ENCODE assay signal across 29 cellular contexts in genomic region chr4:183344523-183345255, GRCh38. TPM values are rescaled to one million over a fixed set of nuclear protein-coding genes. Genes with fewer than 3 reads are reported as not detected.
A peak's percentile ranks its signal among the peaks of the same experiment; 100 is the strongest.
DNase-seq lines count a peak whose midpoint lies in the region; ATAC-seq, FAIRE-seq and TF ChIP-seq lines count a peak whose summit lies in the region.
"Had no signal": no experiment of that assay in that cellular context is flagged by ENCODE, and none has a peak within 500 bp of the region (broad histone marks: within the 10 kb centered on the region; RNA-seq: fewer than 3 reads in every experiment).

No MANE protein-coding gene starts in this region.

- FAIRE-seq in K562 (lab: Jason Lieb, UNC): no peak
- FAIRE-seq in kidney (lab: Jason Lieb, UNC): no peak
- FAIRE-seq: GM18507, HTR-8/SVneo had no signal

- in situ Hi-C loops in K562 (cut with MboI): no loop called here

- 78% methylated on average over 14 of the region's 15 CpGs for WGBS in K562 (ENCODE audit: insufficient coverage, low coverage, missing lambda C conversion rate)

- no peaks in the 10 kb centered on the region for H3K79me2 ChIP-seq in K562 (ENCODE audit: control insufficient read depth, insufficient read depth, low read length)

- H3K4me1 Mint-ChIP-seq in nephron progenitor cell (peaks cover 15% of the 10 kb centered on the region), HFFc6 (ENCODE audit: low read depth) (peaks cover 32% of the 10 kb centered on the region)
- H3K4me1 Mint-ChIP-seq in CD8-positive, alpha-beta memory T cell: peaks cover 2 to 12% (median 4%) of the 10 kb centered on the region in 3 donors

- CTCF ChIA-PET in K562 (lab: Yijun Ruan, JAX; ENCODE audit: low intra/inter-chr PET ratio): no interaction called here
- CTCF ChIA-PET in CD8-positive, alpha-beta memory T cell (lab: Charles Lee): no interaction called here

- H4K20me1 ChIP-seq in BLaER1: no peaks in the 10 kb centered on the region
- H4K20me1 ChIP-seq in K562 (replicated peaks; ENCODE audit: control insufficient read depth, insufficient read depth, low read length): no peaks in the 10 kb centered on the region

- H3K9me3 ChIP-seq in BLaER1 (no peaks in the 10 kb centered on the region), K562 (replicated peaks; ENCODE audit: control insufficient read depth, insufficient read depth, low read depth, low read length) (no peaks in the 10 kb centered on the region), kidney (ENCODE audit: control insufficient read depth in 1 of 2, low read length in 2 of 2) (no peaks in the 10 kb centered on the region)
- no peaks in the 10 kb centered on the region for H3K9me3 ChIP-seq in CD8-positive, alpha-beta memory T cell (ENCODE audit: low read length)
- H3K9me3 ChIP-seq: SJSA1 had no signal

- TF ChIP-seq CTCF in K562 (IDR thresholded peaks at IDR 0.05 in 2 of 3, conservative IDR thresholded peaks at IDR 0.05 in 1 of 3; ENCODE audit: insufficient read depth in 2 of 3, low read depth in 1 of 3, low read length in 3 of 3): no peak
- no peak for TF ChIP-seq CTCF in kidney (IDR thresholded peaks at IDR 0.05; ENCODE audit: borderline replicate concordance, extremely low read depth, insufficient read depth)
- no peak for TF ChIP-seq CTCF in nephron progenitor cell (IDR thresholded peaks at IDR 0.05)
- TF ChIP-seq CTCF in HFFc6 (IDR thresholded peaks at IDR 0.05): no peak

- ATAC-seq in K562: no peak
- ATAC-seq: PC-3 had no signal

- H3K36me3 ChIP-seq in BLaER1 (no peaks in the 10 kb centered on the region), K562 (ENCODE audit: control insufficient read depth, insufficient read depth, low read length) (no peaks in the 10 kb centered on the region), kidney (ENCODE audit: control insufficient read depth in 1 of 2, insufficient read depth in 2 of 2, low read length in 2 of 2) (no peaks in the 10 kb centered on the region)
- H3K36me3 ChIP-seq in CD8-positive, alpha-beta memory T cell (ENCODE audit: insufficient read depth, low read length): no peaks in the 10 kb centered on the region
- H3K36me3 ChIP-seq: SJSA1 had no signal

- no peak for TF ChIP-seq POLR2A in K562 (conservative IDR thresholded peaks at IDR 0.05)

- H3K4me2 ChIP-seq in BLaER1 (peak overlapping the region; percentile 92), K562 (ENCODE audit: insufficient read depth, low read length) (no peak overlapping the region)
- H3K4me2 ChIP-seq: KMS-11 had no signal

- POLR2A ChIA-PET in K562 (lab: Yijun Ruan, JAX): no interaction called here
- POLR2A ChIA-PET in CD8-positive, alpha-beta memory T cell (lab: Charles Lee): no interaction called here

- no peak overlapping the region for H3K9ac ChIP-seq in BLaER1
- no peak overlapping the region for H3K9ac ChIP-seq in K562 (ENCODE audit: insufficient read depth in 1 of 2, low read depth in 2 of 2, low read length in 2 of 2)
- H3K9ac ChIP-seq in kidney (ENCODE audit: low read length in 2 of 2): no peak overlapping the region
- H3K9ac ChIP-seq: KMS-11 had no signal

- H3K27me3 Mint-ChIP-seq in nephron progenitor cell (ENCODE audit: low read depth, poor library complexity) (peaks cover 12% of the 10 kb centered on the region), HFFc6 (ENCODE audit: insufficient read depth) (peaks cover 5% of the 10 kb centered on the region)
- H3K27me3 Mint-ChIP-seq in CD8-positive, alpha-beta memory T cell: peaks cover 13 to 40% of the 10 kb centered on the region in 2 donors

- H3K4me3 Mint-ChIP-seq in nephron progenitor cell (no peak overlapping the region), HFFc6 (no peak overlapping the region)
- H3K4me3 Mint-ChIP-seq in CD8-positive, alpha-beta memory T cell: no peak overlapping the region
- H3K4me3 Mint-ChIP-seq: CD4-positive, alpha-beta T cell had no signal

- H3K4me3 ChIP-seq in BLaER1: no peak overlapping the region
- H3K4me3 ChIP-seq in K562: no peak overlapping the region
- no peak overlapping the region for H3K4me3 ChIP-seq in kidney (ENCODE audit: low read length in 2 of 2)
- H3K4me3 ChIP-seq in CD8-positive, alpha-beta memory T cell (ENCODE audit: low read length): no peak overlapping the region
- H3K4me3 ChIP-seq: SJSA1 had no signal

- DNase-seq in K562 (ENCODE audit: extremely low read depth in 1 of 4, low spot score in 3 of 4) (no peak), kidney (peak; percentile 40), nephron progenitor cell (no peak), HFFc6 (no peak), NCI-H1436 (lab: John Stamatoyannopoulos, UW) (no peak), NCI-H345 treated with DMSO at 0.1 percent for 48 hours (lab: John Stamatoyannopoulos, UW; ENCODE audit: unreplicated experiment) (no peak)
- DNase-seq in CD8-positive, alpha-beta memory T cell: no peak
- DNase-seq: CD4-positive, alpha-beta T cell; COR-L47; DMS53; H7; NCI-H1048; NCI-H187; NCI-H2081 treated with DMSO at 0.1 percent for 48 hours; NCI-H2171; NCI-H226; NCI-H524; NCI-H748 treated with DMSO at 0.1 percent for 48 hours; NK-92 treated with Interleukin-12 subunit alpha and Interleukin-12 subunit beta, amount 100 ng/mL, for 24 hours; PC-3 had no signal

- H3K36me3 Mint-ChIP-seq in nephron progenitor cell (ENCODE audit: low read depth): no peaks in the 10 kb centered on the region
- peaks cover 7% of the 10 kb centered on the region for H3K36me3 Mint-ChIP-seq in HFFc6 (ENCODE audit: low read depth)
- H3K36me3 Mint-ChIP-seq in CD8-positive, alpha-beta memory T cell: peaks cover 0 to 2% (median 0%) of the 10 kb centered on the region in 3 donors

- H3K27ac ChIP-seq in BLaER1 (peak overlapping the region; percentile 30; the same call in 1 of the 2 replicates), K562 (ENCODE audit: extremely low read depth, low read depth, low read length) (no peak overlapping the region), kidney (ENCODE audit: low read depth in 2 of 2, low read length in 2 of 2) (no peak overlapping the region)
- no peak overlapping the region for H3K27ac ChIP-seq in CD8-positive, alpha-beta memory T cell (ENCODE audit: low read depth, low read length)
- H3K27ac ChIP-seq: KMS-11, SJSA1 had no signal

- H3K4me1 ChIP-seq in BLaER1: peaks cover 40% of the 10 kb centered on the region
- H3K4me1 ChIP-seq in K562 (replicated peaks in 1 of 2; ENCODE audit: control insufficient read depth in 2 of 2, insufficient read depth in 2 of 2, low read length in 2 of 2): peaks cover 15 to 18% of the 10 kb centered on the region in 2 experiments
- peaks cover 0 to 4% of the 10 kb centered on the region in 2 donors for H3K4me1 ChIP-seq in kidney (ENCODE audit: control insufficient read depth in 1 of 2, insufficient read depth in 1 of 2, low read depth in 1 of 2, low read length in 2 of 2)
- no peaks in the 10 kb centered on the region for H3K4me1 ChIP-seq in CD8-positive, alpha-beta memory T cell (ENCODE audit: insufficient read depth, low read length)

- H3K27me3 ChIP-seq in BLaER1 (no peaks in the 10 kb centered on the region), K562 (ENCODE audit: control insufficient read depth in 2 of 2, insufficient read depth in 2 of 2, low read length in 2 of 2) (no peaks in the 10 kb centered on the region)
- H3K27me3 ChIP-seq in CD8-positive, alpha-beta memory T cell (ENCODE audit: insufficient read depth, low read length, poor library complexity, severe bottlenecking): peaks cover 7% of the 10 kb centered on the region
- H3K27me3 ChIP-seq: SJSA1 had no signal

- TF ChIP-seq RAD21 in K562 (CRISPR knock-in tag; conservative IDR thresholded peaks at IDR 0.05 in 1 of 2, IDR thresholded peaks at IDR 0.05 in 1 of 2): no peak

- H3K9me3 Mint-ChIP-seq in nephron progenitor cell (no peaks in the 10 kb centered on the region), HFFc6 (no peaks in the 10 kb centered on the region)
- H3K9me3 Mint-ChIP-seq in CD8-positive, alpha-beta memory T cell: peaks cover 0 to 2% (median 0%) of the 10 kb centered on the region in 5 donors
- H3K9me3 Mint-ChIP-seq: CD4-positive, alpha-beta T cell had no signal

- no TSS peak for BruUV-seq in K562 (replicated peaks; lab: Mats Ljungman, UMichigan)

- intact Hi-C loops in K562 (cut with micrococcal nuclease) (no loop called here), kidney (cut with DNase I) (no loop called here)

- H2AFZ ChIP-seq in K562 (ENCODE audit: low read depth, low read length): peak overlapping the region; percentile 29; the same call in 1 of the 2 replicates

- H3K27ac Mint-ChIP-seq in nephron progenitor cell (peak overlapping the region; percentile 81), HFFc6 (no peak overlapping the region)
- peak overlapping the region in 1 of 8 donors; percentile 69 for H3K27ac Mint-ChIP-seq in CD8-positive, alpha-beta memory T cell
- H3K27ac Mint-ChIP-seq: CD4-positive, alpha-beta T cell had no signal

- no peak for TF ChIP-seq EP300 in K562 (IDR thresholded peaks at IDR 0.05; ENCODE audit: low read length)

- H3K9me1 ChIP-seq in K562 (ENCODE audit: control insufficient read depth, insufficient read depth, low read length): no peaks in the 10 kb centered on the region

RNA-seq across cellular contexts. Expression of gene CLDN24, which starts 22.5 kb away (rescaled TPM):
- not detected in 2 replicates for total RNA-seq in K562 (2011; cell fraction: chromatin; rRNA removed; ENCODE audit: low replicate concordance)
- not detected in 2 replicates for total RNA-seq in K562 (2011; cell fraction: nucleolus; rRNA removed)
- total RNA-seq in K562 (2011; cell fraction: nucleoplasm; rRNA removed): not detected in 2 replicates
- total RNA-seq in K562 (2014; rRNA removed) (not detected in 2 replicates), K562 (2014; rRNA removed; fragmentation: Illumina TruSeq; extraction: Trizol) (not detected in 2 replicates), K562 (2015; rRNA removed; fragmentation: Illumina TruSeq; extraction: Trizol) (not detected in 2 replicates), K562 (2021) (not detected in 2 replicates), kidney (not detected)
- polyA plus RNA-seq in K562 (2011; rRNA removed) (not detected in 2 replicates), K562 (2014; fragmentation: Illumina TruSeq; extraction: Trizol) (not detected in 2 replicates), K562 (2014; fragmentation: Nextera tagmentation; extraction: Ambion mirVana) (not detected), K562 (2014; rRNA removed) (not detected in 2 replicates), kidney (ENCODE audit: insufficient read depth, low read depth, low replicate concordance) (not detected)
- polyA plus RNA-seq in K562 (2011; cell fraction: cytosol; rRNA removed): not detected in 2 replicates
- not detected in 2 replicates for polyA plus RNA-seq in K562 (2011; cell fraction: nucleus; rRNA removed)
- polyA plus RNA-seq in K562 (2012): not detected in 2 replicates
- not detected in 2 replicates for polyA minus RNA-seq in K562 (2011; rRNA and poly(A)+ RNA removed)
- not detected in 2 replicates for polyA minus RNA-seq in K562 (2011; cell fraction: cytosol; rRNA and poly(A)+ RNA removed)
- not detected in 2 replicates for polyA minus RNA-seq in K562 (2011; cell fraction: nucleus; rRNA and poly(A)+ RNA removed)
- total RNA-seq in HFFc6 (2021; fragmentation: NEBNext Ultra II Directional; extraction: Animal tissue kit (Norgen Biotek cat#: 25700)): not detected
- total RNA-seq in CD8-positive, alpha-beta memory T cell: not detected
- not detected for polyA plus RNA-seq in CD8-positive, alpha-beta memory T cell
- total RNA-seq: A172; CD4-positive, alpha-beta T cell; Daoy; G401; H7; PC-3; SJSA1 had no signal
- polyA plus RNA-seq: BJ had no signal

RNA-seq across cellular contexts. Expression of gene CLDN22, which starts 24.6 kb away (rescaled TPM):
- not detected in 2 replicates for total RNA-seq in K562 (2011; cell fraction: chromatin; rRNA removed; ENCODE audit: low replicate concordance)
- not detected in 2 replicates for total RNA-seq in K562 (2011; cell fraction: nucleolus; rRNA removed)
- not detected in 2 replicates for total RNA-seq in K562 (2011; cell fraction: nucleoplasm; rRNA removed)
- total RNA-seq in K562 (2014; rRNA removed) (not detected in 2 replicates), K562 (2014; rRNA removed; fragmentation: Illumina TruSeq; extraction: Trizol) (not detected in 2 replicates), K562 (2015; rRNA removed; fragmentation: Illumina TruSeq; extraction: Trizol) (not detected in 2 replicates), K562 (2021) (not detected in 2 replicates), kidney (not detected)
- polyA plus RNA-seq in K562 (2011; rRNA removed) (not detected in 2 replicates), K562 (2014; fragmentation: Illumina TruSeq; extraction: Trizol) (not detected in 2 replicates), K562 (2014; fragmentation: Nextera tagmentation; extraction: Ambion mirVana) (under 1 TPM in 1 of 2 experiments, not detected in 1; 0.21 TPM), K562 (2014; rRNA removed) (0.11 TPM in 1 of 2 replicates, not detected in the other), kidney (ENCODE audit: insufficient read depth, low read depth, low replicate concordance) (0.39 TPM)
- polyA plus RNA-seq in K562 (2011; cell fraction: cytosol; rRNA removed): not detected in 2 replicates
- polyA plus RNA-seq in K562 (2011; cell fraction: nucleus; rRNA removed): not detected in 2 replicates
- 0.25 TPM in 1 of 2 replicates, not detected in the other for polyA plus RNA-seq in K562 (2012)
- polyA minus RNA-seq in K562 (2011; rRNA and poly(A)+ RNA removed): not detected in 2 replicates
- not detected in 2 replicates for polyA minus RNA-seq in K562 (2011; cell fraction: cytosol; rRNA and poly(A)+ RNA removed)
- not detected in 2 replicates for polyA minus RNA-seq in K562 (2011; cell fraction: nucleus; rRNA and poly(A)+ RNA removed)
- total RNA-seq in HFFc6 (2021; fragmentation: NEBNext Ultra II Directional; extraction: Animal tissue kit (Norgen Biotek cat#: 25700)): not detected
- not detected for total RNA-seq in CD8-positive, alpha-beta memory T cell
- not detected for polyA plus RNA-seq in CD8-positive, alpha-beta memory T cell
- total RNA-seq: A172; CD4-positive, alpha-beta T cell; Daoy; G401; H7; PC-3; SJSA1 had no signal
